Comparison of ENCODE assay signal across 10 cellular contexts in the genomic region with DNA sequence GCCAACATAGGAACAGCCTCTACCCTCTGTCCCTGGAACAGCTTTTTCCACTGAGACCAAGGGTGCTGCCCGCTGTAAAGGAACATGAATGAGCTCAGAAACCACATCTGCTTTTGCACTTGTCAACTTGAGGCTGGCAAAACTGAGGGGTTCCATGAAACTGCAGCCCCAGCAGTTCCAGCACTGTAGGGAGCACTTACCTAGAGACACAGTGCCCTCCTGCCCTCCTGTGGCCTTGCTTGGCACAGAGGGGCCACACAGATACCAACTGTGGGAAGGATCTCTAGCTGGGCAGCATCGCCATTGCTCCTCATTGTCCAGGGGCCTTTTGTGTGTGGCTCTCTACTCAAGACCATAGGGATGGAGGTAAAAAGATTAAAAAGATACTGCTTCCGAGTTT. TPM values are rescaled to one million over a fixed set of nuclear protein-coding genes. Genes with fewer than 3 reads are reported as not detected.
DNase-seq lines count a peak whose midpoint lies in the region; ATAC-seq, FAIRE-seq and TF ChIP-seq lines count a peak whose summit lies in the region.
"Had no signal": no experiment of that assay in that cellular context is flagged by ENCODE, and none has a peak within 500 bp of the region (broad histone marks: within the 10 kb centered on the region; RNA-seq: fewer than 3 reads in every experiment).

No MANE protein-coding gene starts in this region.

- intact Hi-C loops in pancreas (cut with DNase I): no loop called here
- intact Hi-C loops in thyroid gland (cut with DNase I): no loop called here

- H2AFZ ChIP-seq in SK-N-SH (ENCODE audit: low read depth): no peak overlapping the region

- no peak overlapping the region for H3K27ac Mint-ChIP-seq in WTC11

- H3K4me1 ChIP-seq in SK-N-SH (ENCODE audit: control insufficient read depth in 1 of 2, insufficient read depth in 2 of 2, low read depth in 1 of 2, low read length in 1 of 2) (peaks cover 0 to 18% of the 10 kb centered on the region in 2 experiments; a peak in 2 of 4 replicates), pancreas (no peaks in the 10 kb centered on the region), thyroid gland (peaks cover 0 to 27% of the 10 kb centered on the region in 2 donors)

- POLR2A ChIA-PET in SK-N-SH (lab: Yijun Ruan, JAX) (interaction anchor here (1.4 kb wide), 1 partner anchor 15 kb away, joined by 3 read pairs; no protein-coding TSS in a partner anchor), WTC11 (lab: Charles Lee) (no interaction called here)

- TF ChIP-seq RAD21 in SK-N-SH (IDR thresholded peaks at IDR 0.05; ENCODE audit: low read length): peak; percentile 29

- ATAC-seq in pancreas (peak in 3 of 4 donors; percentile 24 to 70 (median 44)), GM21576 (IDR thresholded peaks at IDR 0.05; ENCODE audit: unreplicated experiment) (no peak), GM21367 (IDR thresholded peaks at IDR 0.05; ENCODE audit: unreplicated experiment) (no peak), WTC11 (no peak)

- no peaks in the 10 kb centered on the region for H3K9me2 ChIP-seq in SK-N-SH

- H3K4me3 Mint-ChIP-seq in WTC11: no peak overlapping the region

- no peak for TF ChIP-seq POLR2A in thyroid gland (IDR thresholded peaks at IDR 0.05)

- H3K9me3 ChIP-seq in SK-N-SH (no peaks in the 10 kb centered on the region), pancreas (no peaks in the 10 kb centered on the region), thyroid gland (no peaks in the 10 kb centered on the region)
- H3K9me3 ChIP-seq: Peyer's patch had no signal

- peaks cover 46% of the 10 kb centered on the region for H3K4me1 Mint-ChIP-seq in WTC11

- no peak overlapping the region for H3K9ac ChIP-seq in SK-N-SH

- TF ChIP-seq EP300 in SK-N-SH (IDR thresholded peaks at IDR 0.05; ENCODE audit: borderline replicate concordance in 1 of 2, low read depth in 1 of 2, low read length in 1 of 2): no peak

- 88% methylated on average over 3 of the region's 3 CpGs for WGBS in SK-N-SH (ENCODE audit: low lambda C conversion rate)
- 88 to 90% methylated on average over 3 of the region's 3 CpGs for WGBS in pancreas, 2 donors
- 92% methylated on average over 3 of the region's 3 CpGs for WGBS in thyroid gland, 2 donors

- H3K9me3 Mint-ChIP-seq in WTC11: no peaks in the 10 kb centered on the region

- no peak overlapping the region for H3K4me3 ChIP-seq in SK-N-SH (ENCODE audit: low read depth in 2 of 2, low read length in 1 of 2)
- no peak overlapping the region for H3K4me3 ChIP-seq in pancreas
- no peak overlapping the region for H3K4me3 ChIP-seq in thyroid gland (replicated peaks in 1 of 3)
- H3K4me3 ChIP-seq: Peyer's patch had no signal

- no peak overlapping the region for H3K4me2 ChIP-seq in SK-N-SH

- H3K36me3 ChIP-seq in SK-N-SH (replicated peaks in 1 of 2; ENCODE audit: control insufficient read depth in 1 of 2, insufficient read depth in 2 of 2, low read length in 1 of 2): no peaks in the 10 kb centered on the region
- no peaks in the 10 kb centered on the region for H3K36me3 ChIP-seq in pancreas
- no peaks in the 10 kb centered on the region for H3K36me3 ChIP-seq in thyroid gland
- H3K36me3 ChIP-seq: Peyer's patch had no signal

- H3K36me3 Mint-ChIP-seq in WTC11: no peaks in the 10 kb centered on the region

- H3K27me3 ChIP-seq in SK-N-SH (ENCODE audit: insufficient read depth) (no peaks in the 10 kb centered on the region), pancreas (no peaks in the 10 kb centered on the region), thyroid gland (no peaks in the 10 kb centered on the region)
- H3K27me3 ChIP-seq: Peyer's patch had no signal

- no peaks in the 10 kb centered on the region for H4K20me1 ChIP-seq in SK-N-SH (ENCODE audit: insufficient read depth)

- H3F3A ChIP-seq in SK-N-SH (replicated peaks; ENCODE audit: insufficient read depth): no peaks in the 10 kb centered on the region

- peak; percentile 25 for TF ChIP-seq CTCF in SK-N-SH (IDR thresholded peaks at IDR 0.05)
- no peak for TF ChIP-seq CTCF in pancreas (IDR thresholded peaks at IDR 0.05)
- TF ChIP-seq CTCF in WTC11 (IDR thresholded peaks at IDR 0.05): no peak
- no peak for TF ChIP-seq CTCF in thyroid gland (IDR thresholded peaks at IDR 0.05)

- DNase-seq in DMS153 (lab: John Stamatoyannopoulos, UW) (peak; percentile 42), SK-N-SH (no peak), pancreas (no peak), WTC11 (ENCODE audit: low spot score) (no peak), thyroid gland (no peak)

- FAIRE-seq in pancreas (lab: Jason Lieb, UNC): no peak
- FAIRE-seq: astrocyte had no signal

- H3K27me3 Mint-ChIP-seq in WTC11 (ENCODE audit: low read depth): peaks cover 12% of the 10 kb centered on the region

- H3K27ac ChIP-seq in SK-N-SH (ENCODE audit: low read depth in 2 of 2, low read length in 1 of 2) (no peak overlapping the region), cingulate gyrus (ENCODE audit: low read depth, low read length) (peak overlapping the region; percentile 95), pancreas (no peak overlapping the region), thyroid gland (no peak overlapping the region)

- CTCF ChIA-PET in SK-N-SH (lab: Yijun Ruan, JAX) (interaction anchor here (0.7 to 1.8 kb wide), 6 partner anchors 23 to 278 kb away, joined by 3 to 7 read pairs (median 4); no protein-coding TSS in a partner anchor), WTC11 (lab: Charles Lee) (interaction anchor here (0.7 to 2.2 kb wide), 8 partner anchors 15 to 141 kb away, joined by 3 to 8 read pairs (median 4); partner anchors contain the start of gene ITPKB)

- no peaks in the 10 kb centered on the region for H3K79me2 ChIP-seq in SK-N-SH (ENCODE audit: insufficient read depth)

TF ChIP-seq in SK-N-SH, 30 proteins besides CTCF, POLR2A, EP300 and RAD21:
- 0 out of 2 replicates have a peak, but pooled peaks have one; percentile 17 for TF ChIP-seq SMC3 (IDR thresholded peaks at IDR 0.05; ENCODE audit: low read depth, low read length)
- TF ChIP-seq NRF1 (IDR thresholded peaks at IDR 0.05; ENCODE audit: low read depth, low read length): no peak
TF ChIP-seq in SK-N-SH: peak in this region for 1.

TF ChIP-seq in WTC11, 78 proteins besides CTCF, POLR2A, EP300 and RAD21 (continues in another document):
- TF ChIP-seq CBFB (CRISPR knock-in tag; IDR thresholded peaks at IDR 0.05; ENCODE audit: low read depth): no peak
- TF ChIP-seq ZNF317 (CRISPR knock-in tag; IDR thresholded peaks at IDR 0.05; ENCODE audit: borderline replicate concordance, low read depth): no peak
- TF ChIP-seq NFE2L1 (CRISPR knock-in tag; IDR thresholded peaks at IDR 0.05): no peak
- no peak for TF ChIP-seq ZNF416 (CRISPR knock-in tag; IDR thresholded peaks at IDR 0.05)
- TF ChIP-seq, protein P1, sequence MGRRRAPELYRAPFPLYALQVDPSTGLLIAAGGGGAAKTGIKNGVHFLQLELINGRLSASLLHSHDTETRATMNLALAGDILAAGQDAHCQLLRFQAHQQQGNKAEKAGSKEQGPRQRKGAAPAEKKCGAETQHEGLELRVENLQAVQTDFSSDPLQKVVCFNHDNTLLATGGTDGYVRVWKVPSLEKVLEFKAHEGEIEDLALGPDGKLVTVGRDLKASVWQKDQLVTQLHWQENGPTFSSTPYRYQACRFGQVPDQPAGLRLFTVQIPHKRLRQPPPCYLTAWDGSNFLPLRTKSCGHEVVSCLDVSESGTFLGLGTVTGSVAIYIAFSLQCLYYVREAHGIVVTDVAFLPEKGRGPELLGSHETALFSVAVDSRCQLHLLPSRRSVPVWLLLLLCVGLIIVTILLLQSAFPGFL (CRISPR knock-in tag; IDR thresholded peaks at IDR 0.05; ENCODE audit: borderline replicate concordance): no peak
- TF ChIP-seq, protein P2, sequence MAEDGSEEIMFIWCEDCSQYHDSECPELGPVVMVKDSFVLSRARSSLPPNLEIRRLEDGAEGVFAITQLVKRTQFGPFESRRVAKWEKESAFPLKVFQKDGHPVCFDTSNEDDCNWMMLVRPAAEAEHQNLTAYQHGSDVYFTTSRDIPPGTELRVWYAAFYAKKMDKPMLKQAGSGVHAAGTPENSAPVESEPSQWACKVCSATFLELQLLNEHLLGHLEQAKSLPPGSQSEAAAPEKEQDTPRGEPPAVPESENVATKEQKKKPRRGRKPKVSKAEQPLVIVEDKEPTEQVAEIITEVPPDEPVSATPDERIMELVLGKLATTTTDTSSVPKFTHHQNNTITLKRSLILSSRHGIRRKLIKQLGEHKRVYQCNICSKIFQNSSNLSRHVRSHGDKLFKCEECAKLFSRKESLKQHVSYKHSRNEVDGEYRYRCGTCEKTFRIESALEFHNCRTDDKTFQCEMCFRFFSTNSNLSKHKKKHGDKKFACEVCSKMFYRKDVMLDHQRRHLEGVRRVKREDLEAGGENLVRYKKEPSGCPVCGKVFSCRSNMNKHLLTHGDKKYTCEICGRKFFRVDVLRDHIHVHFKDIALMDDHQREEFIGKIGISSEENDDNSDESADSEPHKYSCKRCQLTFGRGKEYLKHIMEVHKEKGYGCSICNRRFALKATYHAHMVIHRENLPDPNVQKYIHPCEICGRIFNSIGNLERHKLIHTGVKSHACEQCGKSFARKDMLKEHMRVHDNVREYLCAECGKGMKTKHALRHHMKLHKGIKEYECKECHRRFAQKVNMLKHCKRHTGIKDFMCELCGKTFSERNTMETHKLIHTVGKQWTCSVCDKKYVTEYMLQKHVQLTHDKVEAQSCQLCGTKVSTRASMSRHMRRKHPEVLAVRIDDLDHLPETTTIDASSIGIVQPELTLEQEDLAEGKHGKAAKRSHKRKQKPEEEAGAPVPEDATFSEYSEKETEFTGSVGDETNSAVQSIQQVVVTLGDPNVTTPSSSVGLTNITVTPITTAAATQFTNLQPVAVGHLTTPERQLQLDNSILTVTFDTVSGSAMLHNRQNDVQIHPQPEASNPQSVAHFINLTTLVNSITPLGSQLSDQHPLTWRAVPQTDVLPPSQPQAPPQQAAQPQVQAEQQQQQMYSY (CRISPR knock-in tag; IDR thresholded peaks at IDR 0.05): no peak
- no peak for TF ChIP-seq USF2 (CRISPR knock-in tag; IDR thresholded peaks at IDR 0.05)

RNA-seq across cellular contexts. Expression of gene ITPKB, which starts 51.6 kb away (rescaled TPM):
- 1.8 and 2.4 TPM in 2 replicates for polyA plus RNA-seq in SK-N-SH (2012; rRNA removed)
- polyA plus RNA-seq in SK-N-SH (2012; cell fraction: cytosol; rRNA removed): 1.0 and 1.7 TPM in 2 replicates
- 3.5 and 3.6 TPM in 2 replicates for polyA plus RNA-seq in SK-N-SH (2012; cell fraction: nucleus; rRNA removed)
- 10 to 100 TPM in 1 of 6 donors, 1 to 10 TPM in 5; 5.0 to 13.9 (median 5.9) TPM for total RNA-seq in pancreas
- polyA plus RNA-seq in pancreas: 1 to 10 TPM; 3.8 to 4.6 TPM
- total RNA-seq in WTC11 (2021): 13.1 to 15.6 TPM (median 13.5 TPM) in 3 replicates
- 10 to 100 TPM; 19.1 to 24.0 (median 22.2) TPM for total RNA-seq in thyroid gland

Comparison
In these comparisons a context has a peak if more than half of its experiments do, and no peak if none do; other contexts are left out.
1. ATAC-seq: peak in pancreas (3 of 4); none in GM21576 (single experiment), GM21367 (single experiment) and WTC11 (single experiment).